9 cellular contexts compared by ENCODE assay signal in the genomic region with DNA sequence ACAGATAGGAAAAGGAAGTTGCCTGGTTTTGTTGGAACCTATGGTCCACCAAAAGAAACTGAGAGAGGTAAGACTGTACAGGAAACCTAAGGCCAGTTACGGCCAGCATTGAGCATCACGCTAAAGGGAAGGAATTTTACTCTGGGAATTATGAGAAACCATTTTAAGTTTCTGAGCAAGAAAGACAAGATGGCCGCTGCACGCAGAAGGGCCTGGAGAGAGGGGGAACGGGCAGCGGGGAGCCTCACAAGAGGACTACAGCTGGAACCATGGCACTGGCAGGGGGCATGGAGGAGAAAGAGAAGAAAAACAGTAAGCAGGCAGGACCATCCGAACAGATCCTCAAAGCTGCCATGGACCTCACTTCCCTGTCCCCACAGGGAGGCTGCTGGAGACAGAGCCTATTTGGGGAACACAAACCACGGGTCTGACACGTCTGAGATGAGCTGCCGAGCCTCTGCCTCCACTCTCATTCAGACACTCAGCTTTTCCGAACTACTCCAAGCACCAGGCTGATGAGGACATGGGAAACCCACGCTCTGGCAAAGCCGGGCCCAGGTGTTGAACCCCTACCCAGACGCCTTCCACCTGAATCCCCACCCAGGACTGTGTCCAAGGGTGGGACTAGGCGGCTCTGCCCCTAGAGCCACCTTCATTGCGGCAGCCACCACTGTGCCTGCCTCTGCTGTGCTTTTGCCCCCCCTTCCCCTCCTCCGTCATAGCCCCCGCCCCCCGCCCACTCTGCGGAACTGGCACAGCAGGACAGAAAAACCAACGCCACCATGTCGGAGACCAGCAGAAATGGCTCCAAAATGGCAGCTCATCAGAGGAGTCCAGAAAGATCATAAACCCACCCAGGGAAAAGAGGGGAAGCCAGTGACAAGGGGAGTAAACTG.
A peak's percentile ranks its signal among the peaks of the same experiment; 100 is the strongest.
DNase-seq lines count a peak whose midpoint lies in the region; ATAC-seq and TF ChIP-seq lines count a peak whose summit lies in the region.
"Had no signal": no experiment of that assay in that cellular context is flagged by ENCODE, and none has a peak within 500 bp of the region (broad histone marks: within the 10 kb centered on the region; RNA-seq: fewer than 3 reads in every experiment).

No MANE protein-coding gene starts in this region.

- no peak for TF ChIP-seq CTCF in DOHH2 (IDR thresholded peaks at IDR 0.05; ENCODE audit: low read depth, low read length, poor library complexity, severe bottlenecking)
- TF ChIP-seq CTCF in PC-9 (conservative IDR thresholded peaks at IDR 0.05) = no peak
- TF ChIP-seq CTCF in esophagus muscularis mucosa (IDR thresholded peaks at IDR 0.05) = no peak
- TF ChIP-seq CTCF in mesothelial cell of epicardium (IDR thresholded peaks at IDR 0.05; ENCODE audit: unreplicated experiment) = no peak

- DNase-seq in PC-9 = no peak
- DNase-seq in esophagus muscularis mucosa (ENCODE audit: extremely low spot score) = no peak
- DNase-seq in pons (ENCODE audit: low spot score) = no peak
- no peak for DNase-seq in mesothelial cell of epicardium (ENCODE audit: low spot score in 2 of 2, unreplicated experiment in 2 of 2)
- DNase-seq in HuH-7 (ENCODE audit: low spot score) = no peak

- H3K27me3 Mint-ChIP-seq in stimulated activated memory B cell treated with anti-CD40 and anti-IgM and Interleukin-4, amounts not matched to agents 10 μg/mL and 1 μg/mL and 100 μg/mL, for 72 hours = no peaks in the 10 kb centered on the region
- H3K27me3 Mint-ChIP-seq in mesothelial cell of epicardium (ENCODE audit: low read depth) = peaks cover 2% of the 10 kb centered on the region

- TF ChIP-seq EP300 in esophagus muscularis mucosa (IDR thresholded peaks at IDR 0.05) = no peak

- peak overlapping the region; percentile 82 for H3K4me3 Mint-ChIP-seq in stimulated activated memory B cell treated with anti-CD40 and anti-IgM and Interleukin-4, amounts not matched to agents 10 μg/mL and 1 μg/mL and 100 μg/mL, for 72 hours
- no peak overlapping the region for H3K4me3 Mint-ChIP-seq in mesothelial cell of epicardium
- H3K4me3 Mint-ChIP-seq: GM23338 had no signal

- no peak for TF ChIP-seq POLR2A in esophagus muscularis mucosa (IDR thresholded peaks at IDR 0.05; ENCODE audit: low read depth)

- no peak overlapping the region for H2AFZ ChIP-seq in PC-9
- H2AFZ ChIP-seq: GM23338 had no signal

- peaks cover 56% of the 10 kb centered on the region for H3K4me1 ChIP-seq in DOHH2 (ENCODE audit: control insufficient read depth, low read length)
- peaks cover 28% of the 10 kb centered on the region for H3K4me1 ChIP-seq in PC-9 (replicated peaks; ENCODE audit: insufficient read depth)
- H3K4me1 ChIP-seq in esophagus muscularis mucosa = peaks cover 57 to 82% (median 79%) of the 10 kb centered on the region in 4 donors

- H3K36me3 ChIP-seq in DOHH2 (ENCODE audit: control insufficient read depth, low read length) (peaks cover 31% of the 10 kb centered on the region), PC-9 (ENCODE audit: low read depth) (0 out of 2 replicates have a peak, but pooled peaks cover 14% of the 10 kb centered on the region), esophagus muscularis mucosa (peaks cover 21 to 59% (median 38%) of the 10 kb centered on the region in 4 donors)

- H4K20me1 ChIP-seq in DOHH2 (ENCODE audit: control insufficient read depth, insufficient read depth, low read depth, low read length) (no peaks in the 10 kb centered on the region), PC-9 (ENCODE audit: insufficient read depth) (no peaks in the 10 kb centered on the region)

- H3K27ac Mint-ChIP-seq in stimulated activated memory B cell treated with anti-CD40 and anti-IgM and Interleukin-4, amounts not matched to agents 10 μg/mL and 1 μg/mL and 100 μg/mL, for 72 hours = peak overlapping the region; percentile 89
- no peak overlapping the region for H3K27ac Mint-ChIP-seq in mesothelial cell of epicardium
- H3K27ac Mint-ChIP-seq: GM23338 had no signal

- H3K9me2 ChIP-seq in DOHH2 (replicated peaks; ENCODE audit: control insufficient read depth, low read length) (no peaks in the 10 kb centered on the region), PC-9 (ENCODE audit: insufficient read depth) (no peaks in the 10 kb centered on the region)

- H3F3A ChIP-seq in DOHH2 (ENCODE audit: control insufficient read depth, insufficient read depth) = 0 out of 2 replicates have a peak, but pooled peaks cover 4% of the 10 kb centered on the region
- H3F3A ChIP-seq in PC-9 (ENCODE audit: insufficient read depth, low read depth) = peaks cover 25% of the 10 kb centered on the region

- H3K9me3 ChIP-seq in DOHH2 (ENCODE audit: control insufficient read depth, insufficient read depth, low read length) (no peaks in the 10 kb centered on the region), PC-9 (ENCODE audit: insufficient read depth, low read depth) (no peaks in the 10 kb centered on the region), esophagus muscularis mucosa (no peaks in the 10 kb centered on the region)

- H3K27ac ChIP-seq in DOHH2 (ENCODE audit: low read depth, low read length) = no peak overlapping the region
- H3K27ac ChIP-seq in PC-9 = no peak overlapping the region
- H3K27ac ChIP-seq in esophagus muscularis mucosa (replicated peaks in 1 of 4) = peak overlapping the region; percentile 97 to 99 (median 98)

- no peaks in the 10 kb centered on the region for H3K27me3 ChIP-seq in DOHH2 (ENCODE audit: control insufficient read depth, low read length)
- H3K27me3 ChIP-seq in PC-9 (ENCODE audit: insufficient read depth, low read depth) = no peaks in the 10 kb centered on the region
- peaks cover 0 to 3% (median 0%) of the 10 kb centered on the region in 4 donors for H3K27me3 ChIP-seq in esophagus muscularis mucosa

- peaks cover 77% of the 10 kb centered on the region for H3K36me3 Mint-ChIP-seq in stimulated activated memory B cell treated with anti-CD40 and anti-IgM and Interleukin-4, amounts not matched to agents 10 μg/mL and 1 μg/mL and 100 μg/mL, for 72 hours
- H3K36me3 Mint-ChIP-seq in mesothelial cell of epicardium = no peaks in the 10 kb centered on the region

- CTCF ChIA-PET in PC-9 (lab: Charles Lee) = no interaction called here

- 67% methylated on average over 22 of the region's 22 CpGs for WGBS in esophagus muscularis mucosa

- H3K4me3 ChIP-seq in DOHH2 (ENCODE audit: low read length) = peak overlapping the region; percentile 96
- H3K4me3 ChIP-seq in PC-9 = no peak overlapping the region
- H3K4me3 ChIP-seq in esophagus muscularis mucosa = peak overlapping the region; percentile 79 to 89 (median 84)
- H3K4me3 ChIP-seq: GM23338 had no signal

- intact Hi-C loops in PC-9 (cut with micrococcal nuclease; ENCODE audit: unreplicated experiment) (loop anchor here (10.0 kb wide), 2 partner anchors 364 to 1614 kb away; no protein-coding TSS in a partner anchor), esophagus muscularis mucosa (cut with DNase I) (no loop called here)

- ATAC-seq in stimulated activated memory B cell treated with anti-CD40 and anti-IgM and Interleukin-4, amounts not matched to agents 10 μg/mL and 1 μg/mL and 100 μg/mL, for 72 hours = no peak
- ATAC-seq in GM18511 (IDR thresholded peaks at IDR 0.05; ENCODE audit: unreplicated experiment) = no peak
- ATAC-seq: GM23338 had no signal

- no peaks in the 10 kb centered on the region for H3K9me3 Mint-ChIP-seq in stimulated activated memory B cell treated with anti-CD40 and anti-IgM and Interleukin-4, amounts not matched to agents 10 μg/mL and 1 μg/mL and 100 μg/mL, for 72 hours
- no peaks in the 10 kb centered on the region for H3K9me3 Mint-ChIP-seq in mesothelial cell of epicardium
- H3K9me3 Mint-ChIP-seq: GM23338 had no signal

- POLR2A ChIA-PET in PC-9 (lab: Charles Lee; ENCODE audit: unreplicated experiment) = no interaction called here

- peaks cover 59% of the 10 kb centered on the region for H3K79me2 ChIP-seq in DOHH2 (ENCODE audit: control insufficient read depth, low read length)
- peaks cover 37% of the 10 kb centered on the region for H3K79me2 ChIP-seq in PC-9 (ENCODE audit: low read depth)

- H3K4me1 Mint-ChIP-seq in stimulated activated memory B cell treated with anti-CD40 and anti-IgM and Interleukin-4, amounts not matched to agents 10 μg/mL and 1 μg/mL and 100 μg/mL, for 72 hours = peaks cover 72% of the 10 kb centered on the region
- peaks cover 14% of the 10 kb centered on the region for H3K4me1 Mint-ChIP-seq in mesothelial cell of epicardium

- H3K4me2 ChIP-seq in DOHH2 (ENCODE audit: low read length) (peak overlapping the region; percentile 98), PC-9 (peak overlapping the region; percentile 82)
- H3K4me2 ChIP-seq: GM23338 had no signal

- BruUV-seq in PC-9 (replicated peaks; lab: Mats Ljungman, UMichigan) = no TSS peak

Comparison
In these comparisons a context has a peak if more than half of its experiments do, and no peak if none do; other contexts are left out.
1. H3K27ac ChIP-seq: peak in esophagus muscularis mucosa (4 of 4); none in DOHH2 (single experiment) and PC-9 (single experiment).